Comparison of ENCODE assay signal across 11 cellular contexts in the genomic region with DNA sequence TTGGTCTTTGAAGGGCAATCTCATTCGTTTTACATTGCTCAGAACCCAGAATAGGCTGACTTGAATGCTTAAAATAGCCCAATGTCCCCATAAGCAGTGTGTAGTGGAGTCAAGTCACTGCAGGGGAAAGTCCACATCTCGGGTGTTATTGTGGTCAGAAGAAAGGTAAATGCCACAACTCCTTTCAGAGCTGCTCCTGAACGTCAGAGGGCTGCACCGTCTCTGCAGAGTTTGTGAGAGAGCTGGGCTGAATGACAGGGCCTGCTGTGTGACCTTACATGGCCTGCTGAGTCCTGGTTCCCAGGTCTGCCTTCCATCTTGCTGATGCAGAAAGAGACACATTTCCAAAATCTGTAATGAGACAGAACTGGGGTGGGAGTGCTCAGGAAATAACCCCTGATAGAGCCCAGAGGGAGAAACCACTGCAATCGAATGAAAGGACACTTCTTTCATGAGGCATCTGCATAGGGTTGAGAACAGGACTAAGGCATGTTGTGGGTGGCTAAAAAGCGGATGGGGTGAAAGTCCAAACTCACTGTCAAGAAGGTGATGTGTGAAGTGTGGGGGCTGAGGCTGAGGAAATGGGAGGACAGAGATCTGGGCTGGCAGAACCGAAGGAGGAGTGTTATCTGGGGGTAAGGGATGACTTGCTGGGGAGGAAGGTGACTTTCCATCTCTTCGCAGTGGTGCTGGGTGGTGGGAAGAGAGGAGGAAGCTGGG. TPM values are rescaled to one million over a fixed set of nuclear protein-coding genes. Genes with fewer than 3 reads are reported as not detected.
DNase-seq lines count a peak whose midpoint lies in the region; ATAC-seq and FAIRE-seq lines count a peak whose summit lies in the region.
"Had no signal": no experiment of that assay in that cellular context is flagged by ENCODE, and none has a peak within 500 bp of the region (broad histone marks: within the 10 kb centered on the region; RNA-seq: fewer than 3 reads in every experiment).

No MANE protein-coding gene starts in this region.

- peak; percentile 24 for DNase-seq in NK-92 treated with Interleukin-12 subunit alpha and Interleukin-12 subunit beta, amount 100 ng/mL, for 24 hours (lab: John Stamatoyannopoulos, UW)
- no peak for DNase-seq in NK-92 (lab: John Stamatoyannopoulos, UW; ENCODE audit: unreplicated experiment)
- no peak for DNase-seq in trophoblast cell
- DNase-seq in small intestine, result no peak
- DNase-seq in NCI-H526 (lab: John Stamatoyannopoulos, UW), result no peak
- DNase-seq: NCI-H1436 treated with DMSO at 0.1 percent for 48 hours had no signal

- no peak overlapping the region for H2AFZ ChIP-seq in trophoblast cell (ENCODE audit: insufficient read depth, low read length, poor library complexity)

- no peak overlapping the region for H3K23ac ChIP-seq in trophoblast cell (ENCODE audit: low read length)

- no peak overlapping the region for H2AK5ac ChIP-seq in trophoblast cell (ENCODE audit: low read length)

- H3K4ac ChIP-seq in trophoblast cell (ENCODE audit: low read depth, low read length), result no peak overlapping the region

- H2BK120ac ChIP-seq in trophoblast cell (ENCODE audit: insufficient read depth, low read length, poor library complexity), result no peak overlapping the region

- H3K36me3 ChIP-seq in trophoblast cell (ENCODE audit: control insufficient read depth in 1 of 2, insufficient read depth in 2 of 2, low read length in 2 of 2), result no peaks in the 10 kb centered on the region
- H3K36me3 ChIP-seq in small intestine (ENCODE audit: control insufficient read depth in 2 of 2, insufficient read depth in 2 of 2, low read length in 2 of 2), result no peaks in the 10 kb centered on the region
- H3K36me3 ChIP-seq: neutrophil had no signal

- H3K27me3 ChIP-seq in trophoblast cell (ENCODE audit: insufficient read depth, low read length) (no peaks in the 10 kb centered on the region), small intestine (ENCODE audit: control insufficient read depth in 2 of 2, insufficient read depth in 2 of 2, low read length in 2 of 2) (no peaks in the 10 kb centered on the region)
- H3K27me3 ChIP-seq: neutrophil had no signal

- H3K79me1 ChIP-seq in trophoblast cell (ENCODE audit: low read length), result peaks cover 2% of the 10 kb centered on the region

- peak; percentile 91 for ATAC-seq in GM21786 (IDR thresholded peaks at IDR 0.05; ENCODE audit: unreplicated experiment)
- ATAC-seq in HG03520 (IDR thresholded peaks at IDR 0.05; ENCODE audit: unreplicated experiment), result peak; percentile 61
- no peak for ATAC-seq in HG03571 (IDR thresholded peaks at IDR 0.05; ENCODE audit: unreplicated experiment)

- no peak overlapping the region for H3K4me2 ChIP-seq in trophoblast cell (ENCODE audit: low read length)

- peaks cover 1% of the 10 kb centered on the region for H3K9me3 ChIP-seq in trophoblast cell (ENCODE audit: insufficient read depth, low read depth, low read length)
- H3K9me3 ChIP-seq in small intestine (ENCODE audit: control insufficient read depth, low read depth), result no peaks in the 10 kb centered on the region
- H3K9me3 ChIP-seq: neutrophil had no signal

- FAIRE-seq in small intestine (lab: Jason Lieb, UNC), result no peak

- H3K9ac ChIP-seq in trophoblast cell (ENCODE audit: low read length), result no peak overlapping the region

- H3K4me3 ChIP-seq in trophoblast cell (ENCODE audit: low read depth, low read length), result no peak overlapping the region
- no peak overlapping the region for H3K4me3 ChIP-seq in small intestine (ENCODE audit: low read depth in 1 of 2, low read length in 2 of 2)

- H3K18ac ChIP-seq in trophoblast cell (ENCODE audit: low read length), result no peak overlapping the region

- no peak overlapping the region for H4K8ac ChIP-seq in trophoblast cell (ENCODE audit: low read depth, low read length)

- no peak overlapping the region for H3K27ac ChIP-seq in trophoblast cell (ENCODE audit: low read depth, low read length)
- no peak overlapping the region for H3K27ac ChIP-seq in small intestine (ENCODE audit: low read depth in 1 of 2, low read length in 1 of 2)
- H3K27ac ChIP-seq: 22Rv1, neutrophil had no signal

- H4K12ac ChIP-seq in trophoblast cell (ENCODE audit: low read depth, low read length), result no peak overlapping the region

- H4K91ac ChIP-seq in trophoblast cell (ENCODE audit: low read depth, low read length), result peak overlapping the region; percentile 14

- no peak overlapping the region for H2BK12ac ChIP-seq in trophoblast cell (ENCODE audit: low read length)

- no peaks in the 10 kb centered on the region for H3K79me2 ChIP-seq in trophoblast cell (ENCODE audit: control insufficient read depth, insufficient read depth, low read length, poor library complexity)

- H3K14ac ChIP-seq in trophoblast cell (ENCODE audit: low read length), result no peak overlapping the region

- peaks cover 12 to 15% of the 10 kb centered on the region in 2 experiments for H3K4me1 ChIP-seq in trophoblast cell (ENCODE audit: control insufficient read depth in 1 of 2, insufficient read depth in 2 of 2, low read length in 2 of 2)
- no peaks in the 10 kb centered on the region for H3K4me1 ChIP-seq in small intestine (ENCODE audit: control insufficient read depth in 2 of 2, insufficient read depth in 1 of 2, low read depth in 1 of 2, low read length in 1 of 2)

- no CpG with 5 or more reads among the region's 8 CpGs for WGBS in trophoblast cell (ENCODE audit: extremely low coverage, insufficient coverage, insufficient read length)
- 66 to 81% (median 76%) methylated on average over 8 of the region's 8 CpGs for WGBS in small intestine, 3 donors

- no peak overlapping the region for H2BK5ac ChIP-seq in trophoblast cell (ENCODE audit: low read depth, low read length, poor library complexity)

RNA-seq across cellular contexts. Expression of a gene that starts 33.8 kb away (rescaled TPM):
- polyA plus RNA-seq in trophoblast cell (2013), result not detected in 2 replicates
- under 1 TPM in 1 of 3 donors, not detected in 2; 0.42 TPM for polyA plus RNA-seq in small intestine
